12 cellular contexts compared by ENCODE assay signal in the genomic region with DNA sequence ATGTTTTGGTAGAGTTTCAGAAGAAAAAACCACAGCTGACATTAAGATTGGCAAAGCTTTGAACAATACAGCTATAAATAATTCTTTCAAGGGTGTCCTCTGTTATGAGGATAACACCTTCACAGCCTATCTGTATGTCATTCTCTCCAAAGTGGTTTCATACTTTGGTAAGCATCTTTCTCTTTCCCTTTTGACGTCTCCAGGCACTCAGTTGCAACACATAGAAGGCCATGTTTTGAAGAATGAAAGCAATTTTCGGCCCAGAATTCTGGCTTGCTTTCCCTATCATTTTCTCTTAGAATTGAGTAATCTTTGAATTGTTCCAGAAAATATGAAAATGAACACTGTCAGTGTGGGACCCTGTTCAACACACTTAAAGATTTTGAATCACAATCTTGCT.
DNase-seq lines count a peak whose midpoint lies in the region; ATAC-seq and TF ChIP-seq lines count a peak whose summit lies in the region.
"Had no signal": no experiment of that assay in that cellular context is flagged by ENCODE, and none has a peak within 500 bp of the region (broad histone marks: within the 10 kb centered on the region; RNA-seq: fewer than 3 reads in every experiment).

No MANE protein-coding gene starts in this region.

- ATAC-seq in GM19467 (IDR thresholded peaks at IDR 0.05; ENCODE audit: unreplicated experiment), result peak; percentile 88
- ATAC-seq in HG03439 (IDR thresholded peaks at IDR 0.05; ENCODE audit: unreplicated experiment), result peak; percentile 83

- POLR2A ChIA-PET in CD8-positive, alpha-beta memory T cell (lab: Charles Lee), result no interaction called here

- no peak overlapping the region for H3K4me3 ChIP-seq in CD8-positive, alpha-beta memory T cell (ENCODE audit: low read length)
- no peak overlapping the region for H3K4me3 ChIP-seq in fibroblast of the aortic adventitia (ENCODE audit: low read depth, low read length)

- no peaks in the 10 kb centered on the region for H3K36me3 ChIP-seq in CD8-positive, alpha-beta memory T cell (ENCODE audit: insufficient read depth, low read length)

- H3K4me3 Mint-ChIP-seq in CD8-positive, alpha-beta memory T cell, result peak overlapping the region in 6 of 7 donors; percentile 4 to 55 (median 30)
- H3K4me3 Mint-ChIP-seq in osteocyte (ENCODE audit: unreplicated experiment), result no peak overlapping the region
- H3K4me3 Mint-ChIP-seq: naive B cell had no signal

- H3K9me3 ChIP-seq in CD8-positive, alpha-beta memory T cell (ENCODE audit: low read length), result no peaks in the 10 kb centered on the region

- no peak overlapping the region for H3K27ac ChIP-seq in CD8-positive, alpha-beta memory T cell (ENCODE audit: low read depth, low read length)
- H3K27ac ChIP-seq: HL-60 had no signal

- H3K4me1 Mint-ChIP-seq in CD8-positive, alpha-beta memory T cell, result peaks cover 16 to 23% (median 20%) of the 10 kb centered on the region in 3 donors
- H3K4me1 Mint-ChIP-seq in osteocyte (ENCODE audit: unreplicated experiment), result peaks cover 28% of the 10 kb centered on the region

- no peaks in the 10 kb centered on the region for H3K27me3 ChIP-seq in CD8-positive, alpha-beta memory T cell (ENCODE audit: insufficient read depth, low read length, poor library complexity, severe bottlenecking)

- DNase-seq in CD8-positive, alpha-beta memory T cell, result peak in 1 of 5 donors; percentile 49
- DNase-seq in fibroblast of the aortic adventitia (ENCODE audit: low read depth) (peak; percentile 83), osteocyte (ENCODE audit: extremely low spot score, unreplicated experiment) (no peak), NCI-H1436 (lab: John Stamatoyannopoulos, UW) (no peak), cerebellar nuclear complex (lab: John Stamatoyannopoulos, UW) (no peak), hippocampal formation (lab: John Stamatoyannopoulos, UW) (no peak)
- DNase-seq: DMS53; naive B cell; NK-92 treated with Interleukin-12 subunit alpha and Interleukin-12 subunit beta, amount 100 ng/mL, for 24 hours had no signal

- peaks cover 0 to 1% of the 10 kb centered on the region in 2 donors for H3K27me3 Mint-ChIP-seq in CD8-positive, alpha-beta memory T cell
- H3K27me3 Mint-ChIP-seq in osteocyte (ENCODE audit: unreplicated experiment), result no peaks in the 10 kb centered on the region
- H3K27me3 Mint-ChIP-seq: naive B cell had no signal

- peaks cover 0 to 11% (median 3%) of the 10 kb centered on the region in 5 donors for H3K9me3 Mint-ChIP-seq in CD8-positive, alpha-beta memory T cell
- H3K9me3 Mint-ChIP-seq in osteocyte (ENCODE audit: unreplicated experiment), result peaks cover 10% of the 10 kb centered on the region

- TF ChIP-seq CTCF in fibroblast of the aortic adventitia (IDR thresholded peaks at IDR 0.05; ENCODE audit: insufficient read depth, low read length) (no peak), osteocyte (IDR thresholded peaks at IDR 0.05) (no peak)

- peaks cover 7% of the 10 kb centered on the region for H3K4me1 ChIP-seq in CD8-positive, alpha-beta memory T cell (ENCODE audit: insufficient read depth, low read length)

- CTCF ChIA-PET in CD8-positive, alpha-beta memory T cell (lab: Charles Lee), result no interaction called here

- H3K36me3 Mint-ChIP-seq in CD8-positive, alpha-beta memory T cell, result peaks cover 0 to 5% (median 2%) of the 10 kb centered on the region in 3 donors
- H3K36me3 Mint-ChIP-seq in osteocyte (ENCODE audit: unreplicated experiment), result peaks cover 5% of the 10 kb centered on the region

- H3K27ac Mint-ChIP-seq in CD8-positive, alpha-beta memory T cell, result peak overlapping the region; percentile 2 to 93 (median 70)
- H3K27ac Mint-ChIP-seq in osteocyte (ENCODE audit: unreplicated experiment), result no peak overlapping the region
